ENCODE assay signal across 7 cellular contexts in genomic region chr3:59049671-59050331, GRCh38. TPM values are rescaled to one million over a fixed set of nuclear protein-coding genes. Genes with fewer than 3 reads are reported as not detected.
DNase-seq lines count a peak whose midpoint lies in the region; ATAC-seq and TF ChIP-seq lines count a peak whose summit lies in the region.

CFAP20DC (minus strand) TSS chr3:59050025; CDS start chr3:59049631, 394 bp downstream.

- intact Hi-C loops in activated B cell treated with CpG ODN at 0.5 μM for 24 hours (cut with micrococcal nuclease): loop anchor here (5.0 kb wide), 3 partner anchors 558 to 808 kb away; partner anchors contain the start of genes HTD2, KCTD6 and RPP14

- peaks cover 2% of the 10 kb centered on the region for H3K36me3 Mint-ChIP-seq in activated B cell treated with CpG ODN at 0.5 μM for 24 hours (ENCODE audit: low read depth)

- ATAC-seq in GM18517 (IDR thresholded peaks at IDR 0.05; ENCODE audit: unreplicated experiment) (peak; percentile 98), HG02973 (IDR thresholded peaks at IDR 0.05; ENCODE audit: unreplicated experiment) (peak; percentile 99), activated B cell treated with CpG ODN at 0.5 μM for 24 hours (ENCODE audit: low read depth) (peak; percentile 96)

- H3K4me3 Mint-ChIP-seq in activated B cell treated with CpG ODN at 0.5 μM for 24 hours: peak within 1 kb of the TSS; percentile 81

- no peaks in the 10 kb centered on the region for H3K27me3 Mint-ChIP-seq in activated B cell treated with CpG ODN at 0.5 μM for 24 hours

- H3K9me3 Mint-ChIP-seq in activated B cell treated with CpG ODN at 0.5 μM for 24 hours: no peaks in the 10 kb centered on the region

- CTCF ChIA-PET in activated B cell treated with CpG ODN at 0.5 μM for 24 hours (lab: Charles Lee): interaction anchor here (0.8 kb wide), 1 partner anchor 226 kb away, joined by 3 read pairs; no protein-coding TSS in a partner anchor

- H3K27ac Mint-ChIP-seq in activated B cell treated with CpG ODN at 0.5 μM for 24 hours: peak within 1 kb of the TSS; percentile 61

- TF ChIP-seq CTCF in activated B cell treated with CpG ODN at 0.5 μM for 24 hours (IDR thresholded peaks at IDR 0.05): no peak

- peak; percentile 61 for DNase-seq in NCI-H2081 treated with DMSO at 0.1 percent for 48 hours (lab: John Stamatoyannopoulos, UW)
- peak; percentile 85 for DNase-seq in activated B cell treated with CpG ODN at 0.5 μM for 24 hours
- peak; percentile 86 for DNase-seq in central memory CD4-positive, alpha-beta T cell
- peak; percentile 91 for DNase-seq in iris pigment epithelial cell (ENCODE audit: low read depth)
- peak; percentile 89 to 91 for DNase-seq in stimulated activated CD4-positive, alpha-beta T cell treated with anti-CD3 and anti-CD28 coated beads, Interleukin-12 subunit alpha, Interleukin-12 subunit beta, amount 100 ng/mL, for 24 hours (ENCODE audit: low read depth in 2 of 2)

- H3K4me1 Mint-ChIP-seq in activated B cell treated with CpG ODN at 0.5 μM for 24 hours: peaks cover 7% of the 10 kb centered on the region

- POLR2A ChIA-PET in activated B cell treated with CpG ODN at 0.5 μM for 24 hours (lab: Charles Lee): interaction anchor here (0.7 kb wide), 1 partner anchor 22 kb away, joined by 3 read pairs; no protein-coding TSS in a partner anchor

RNA-seq across cellular contexts. Expression of gene CFAP20DC, which starts in this region (rescaled TPM):
- total RNA-seq in activated B cell treated with CpG ODN at 0.5 μM for 24 hours: 1.0 and 1.6 TPM in 2 replicates

Comparison
In these comparisons a context has a peak if more than half of its experiments do, and no peak if none do; other contexts are left out.
1. Peak in every context shown above with its lines: DNase-seq and ATAC-seq.